ENCODE assay signal across 13 cellular contexts in genomic region chr16:7318661-7319060, GRCh38. TPM values are rescaled to one million over a fixed set of nuclear protein-coding genes. Genes with fewer than 3 reads are reported as not detected.
A peak's percentile ranks its signal among the peaks of the same experiment; 100 is the strongest.
DNase-seq lines count a peak whose midpoint lies in the region.
"Had no signal": no experiment of that assay in that cellular context is flagged by ENCODE, and none has a peak within 500 bp of the region (broad histone marks: within the 10 kb centered on the region; RNA-seq: fewer than 3 reads in every experiment).

No MANE protein-coding gene starts in this region.

- no peaks in the 10 kb centered on the region for H3K4me1 Mint-ChIP-seq in activated naive CD4-positive, alpha-beta T cell treated with anti-CD3 and anti-CD28 coated beads, Interleukin-2, amount 10 ng/mL, durations not matched to agents 7 days and 5 days
- H3K4me1 Mint-ChIP-seq: CD4-positive, CD25-positive, alpha-beta regulatory T cell had no signal

- H3K27ac Mint-ChIP-seq in activated naive CD4-positive, alpha-beta T cell treated with anti-CD3 and anti-CD28 coated beads, Interleukin-2, amount 10 ng/mL, durations not matched to agents 7 days and 5 days: no peak overlapping the region
- H3K27ac Mint-ChIP-seq: CD4-positive, CD25-positive, alpha-beta regulatory T cell had no signal

- peak; percentile 28 to 69 for DNase-seq in NCI-H2081 (lab: John Stamatoyannopoulos, UW)
- DNase-seq in NCI-H2081 treated with DMSO at 0.1 percent for 48 hours (lab: John Stamatoyannopoulos, UW): no peak
- peak; percentile 23 for DNase-seq in LHCN-M2 (ENCODE audit: low read depth)
- DNase-seq in NCI-H748 (lab: John Stamatoyannopoulos, UW; ENCODE audit: unreplicated experiment): peak; percentile 84
- peak; percentile 49 for DNase-seq in myocyte (ENCODE audit: low read depth)
- no peak for DNase-seq in activated naive CD4-positive, alpha-beta T cell treated with anti-CD3 and anti-CD28 coated beads, Interleukin-2, amount 10 ng/mL, durations not matched to agents 7 days and 5 days
- no peak for DNase-seq in NCI-H2227 treated with DMSO at 0.1 percent for 48 hours (lab: John Stamatoyannopoulos, UW)
- no peak for DNase-seq in SKM-1 (lab: John Stamatoyannopoulos, UW; ENCODE audit: unreplicated experiment)
- DNase-seq: ACHN; CD4-positive, CD25-positive, alpha-beta regulatory T cell; DMS79; GM23248 had no signal

- H3K27me3 Mint-ChIP-seq in activated naive CD4-positive, alpha-beta T cell treated with anti-CD3 and anti-CD28 coated beads, Interleukin-2, amount 10 ng/mL, durations not matched to agents 7 days and 5 days: no peaks in the 10 kb centered on the region
- H3K27me3 Mint-ChIP-seq: CD4-positive, CD25-positive, alpha-beta regulatory T cell had no signal

- CTCF ChIA-PET in activated naive CD4-positive, alpha-beta T cell treated with anti-CD3 and anti-CD28 coated beads, Interleukin-2, amount 10 ng/mL, durations not matched to agents 7 days and 5 days (lab: Charles Lee): no interaction called here

- H3K36me3 Mint-ChIP-seq in activated naive CD4-positive, alpha-beta T cell treated with anti-CD3 and anti-CD28 coated beads, Interleukin-2, amount 10 ng/mL, durations not matched to agents 7 days and 5 days: no peaks in the 10 kb centered on the region
- H3K36me3 Mint-ChIP-seq: CD4-positive, CD25-positive, alpha-beta regulatory T cell had no signal

- peaks cover 20% of the 10 kb centered on the region for H3K9me3 Mint-ChIP-seq in activated naive CD4-positive, alpha-beta T cell treated with anti-CD3 and anti-CD28 coated beads, Interleukin-2, amount 10 ng/mL, durations not matched to agents 7 days and 5 days

- no peak overlapping the region for H3K4me3 Mint-ChIP-seq in activated naive CD4-positive, alpha-beta T cell treated with anti-CD3 and anti-CD28 coated beads, Interleukin-2, amount 10 ng/mL, durations not matched to agents 7 days and 5 days
- H3K4me3 Mint-ChIP-seq: CD4-positive, CD25-positive, alpha-beta regulatory T cell had no signal

RNA-seq across cellular contexts. Expression of gene RBFOX1, which starts 14.0 kb away (rescaled TPM):
- total RNA-seq in LHCN-M2 (2014; rRNA removed) (1.8 and 3.7 TPM in 2 replicates), myocyte (42.5 and 58.7 TPM in 2 replicates)
- polyA plus RNA-seq in LHCN-M2 (2012): 0.58 TPM
- 15.7 TPM for polyA plus RNA-seq in myocyte (2012)
- total RNA-seq: A172; CD4-positive, CD25-positive, alpha-beta regulatory T cell; GM23248 had no signal
- polyA plus RNA-seq: CD4-positive, CD25-positive, alpha-beta regulatory T cell; GM23248 had no signal

Comparison
In these comparisons a context has a peak if more than half of its experiments do, and no peak if none do; other contexts are left out.
1. DNase-seq: peak in NCI-H2081 (2 of 2), LHCN-M2 (single experiment), NCI-H748 (single experiment) and myocyte (single experiment); none in NCI-H2081 treated with DMSO at 0.1 percent for 48 hours (single experiment), activated naive CD4-positive, alpha-beta T cell treated with anti-CD3 and anti-CD28 coated beads, Interleukin-2, amount 10 ng/mL, durations not matched to agents 7 days and 5 days (single experiment), NCI-H2227 treated with DMSO at 0.1 percent for 48 hours (single experiment) and SKM-1 (single experiment).